Comparison of ENCODE assay signal across 25 cellular contexts in genomic region chr9:11431490-11431889, GRCh38.
"Had no signal": no experiment of that assay in that cellular context is flagged by ENCODE, and none has a peak within 500 bp of the region (broad histone marks: within the 10 kb centered on the region; RNA-seq: fewer than 3 reads in every experiment).

No MANE protein-coding gene starts in this region.

- H3K36me3 ChIP-seq: stomach, suprapubic skin, thoracic aorta, thyroid gland, tibial artery, tibial nerve, transverse colon, upper lobe of left lung, upper lobe of right lung, uterus, vagina had no signal

- H3K27ac ChIP-seq: stomach, suprapubic skin, testis, thoracic aorta, thyroid gland, tibial artery, tibial nerve, transverse colon, upper lobe of left lung, upper lobe of right lung, uterus, vagina had no signal

- DNase-seq: stimulated activated CD4-positive, alpha-beta T cell treated with anti-CD3 and anti-CD28 coated beads, Interleukin-2, amount 100 ng/mL, for 48 hours; stimulated activated CD4-positive, alpha-beta T cell treated with anti-CD3 and anti-CD28 coated beads, Interleukin-4, amount 100 ng/mL, for 1 hour; stimulated activated CD4-positive, alpha-beta T cell treated with anti-CD3 and anti-CD28 coated beads, Interleukin-4, amount 100 ng/mL, for 24 hours; stimulated activated CD4-positive, alpha-beta T cell treated with anti-CD3 and anti-CD28 coated beads, Interleukin-4, amount 100 ng/mL, for 4 hours; stimulated activated CD8-positive, alpha-beta memory T cell treated with anti-CD3 and anti-CD28 coated beads, Interleukin-4, amount 100 ng/mL, for 48 hours; stimulated activated naive B cell treated with anti-CD40 and anti-IgM and Interleukin-4, amounts not matched to agents 10 μg/mL and 1 μg/mL and 100 μg/mL, for 72 hours; stimulated activated naive CD4-positive, alpha-beta T cell; stimulated activated naive CD4-positive, alpha-beta T cell treated with Interleukin-2 at 50 U/mL for 16 hours; stimulated activated naive CD8-positive, alpha-beta T cell treated with anti-CD3 and anti-CD28 coated beads, Interleukin-15, amount 100 ng/mL, for 72 hours; stimulated activated naive CD8-positive, alpha-beta T cell treated with anti-CD3 and anti-CD28 coated beads, Interleukin-15, Interleukin-2, amounts not matched to agents 100 U/mL and 50 U/mL, for 24 hours; stomach; substantia nigra; testis; thyroid gland; tibial artery; transverse colon; trophoblast cell; upper lobe of left lung; upper lobe of right lung; uterus had no signal

- H3K27me3 ChIP-seq: stomach, suprapubic skin, testis, thyroid gland, tibial artery, tibial nerve, transverse colon, upper lobe of left lung, upper lobe of right lung, uterus, vagina had no signal

- H3K4me3 ChIP-seq: stomach, suprapubic skin, testis, thoracic aorta, thyroid gland, tibial artery, tibial nerve, transverse colon, upper lobe of left lung, upper lobe of right lung, uterus, vagina had no signal

- FAIRE-seq: urothelium cell line had no signal

- H3K9me3 ChIP-seq: stomach, suprapubic skin, testis, thoracic aorta, thyroid gland, tibial artery, tibial nerve, transverse colon, upper lobe of left lung, upper lobe of right lung, uterus, vagina had no signal
